In the genomic region with DNA sequence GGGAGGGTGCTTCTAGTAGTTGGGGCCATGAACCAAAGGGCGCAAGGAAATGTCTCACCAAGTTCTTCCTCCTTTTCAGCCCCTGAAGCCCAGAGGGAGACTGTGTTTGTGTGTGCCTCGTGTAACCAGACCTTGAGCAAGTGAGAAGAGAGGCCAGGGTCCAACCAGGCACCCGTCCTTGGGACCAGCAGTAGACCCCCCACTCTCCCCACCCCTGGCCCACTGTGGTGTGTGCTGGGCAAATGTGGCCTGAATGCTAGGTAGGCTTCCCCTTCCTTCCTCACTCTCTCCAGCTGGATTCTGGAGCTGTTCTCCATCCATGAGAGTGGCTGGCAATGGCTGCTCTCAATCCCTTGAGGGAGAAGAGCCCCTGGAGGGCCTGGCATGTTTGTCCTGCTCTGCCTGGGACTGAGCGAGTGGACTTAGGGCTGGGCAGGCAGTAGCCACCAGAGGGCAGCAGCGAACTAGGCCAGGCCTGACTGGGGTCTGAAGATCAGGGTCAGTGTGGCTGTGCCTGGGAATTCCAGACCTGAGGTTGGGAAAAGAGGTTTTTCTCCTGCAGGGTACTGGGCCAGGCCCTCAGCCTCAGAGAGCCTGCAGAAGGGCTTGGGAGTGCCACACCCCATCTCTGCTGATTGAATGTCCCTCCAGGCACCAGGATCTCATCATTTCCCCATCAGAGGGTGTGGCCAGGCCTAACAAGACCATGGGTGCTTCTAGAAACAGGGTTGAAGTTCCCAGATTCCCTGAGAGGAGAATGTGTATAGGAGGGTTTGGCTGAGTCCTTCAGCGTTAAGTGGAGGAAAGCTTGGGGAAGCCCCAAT, we compare ENCODE assay signal across 1 cellular context.
A peak's percentile ranks its signal among the peaks of the same experiment; 100 is the strongest.
TF ChIP-seq lines count a peak whose summit lies in the region.

No MANE protein-coding gene starts in this region.

TF ChIP-seq in HepG2, 621 proteins besides CTCF, POLR2A, EP300 and RAD21 (continued from another document and continues in another):
- TF ChIP-seq, protein P1, sequence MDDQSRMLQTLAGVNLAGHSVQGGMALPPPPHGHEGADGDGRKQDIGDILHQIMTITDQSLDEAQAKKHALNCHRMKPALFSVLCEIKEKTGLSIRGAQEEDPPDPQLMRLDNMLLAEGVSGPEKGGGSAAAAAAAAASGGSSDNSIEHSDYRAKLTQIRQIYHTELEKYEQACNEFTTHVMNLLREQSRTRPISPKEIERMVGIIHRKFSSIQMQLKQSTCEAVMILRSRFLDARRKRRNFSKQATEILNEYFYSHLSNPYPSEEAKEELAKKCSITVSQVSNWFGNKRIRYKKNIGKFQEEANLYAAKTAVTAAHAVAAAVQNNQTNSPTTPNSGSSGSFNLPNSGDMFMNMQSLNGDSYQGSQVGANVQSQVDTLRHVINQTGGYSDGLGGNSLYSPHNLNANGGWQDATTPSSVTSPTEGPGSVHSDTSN (CRISPR knock-in tag; IDR thresholded peaks at IDR 0.05; ENCODE audit: borderline replicate concordance), result no peak
- no peak for TF ChIP-seq ZNF317 (CRISPR knock-in tag; IDR thresholded peaks at IDR 0.05)
- no peak for TF ChIP-seq ZNF180 (CRISPR knock-in tag; IDR thresholded peaks at IDR 0.05; ENCODE audit: borderline replicate concordance, low read depth)
- TF ChIP-seq HNRNPUL1 (IDR thresholded peaks at IDR 0.05; ENCODE audit: low read depth, low read length), result no peak
- TF ChIP-seq ZNF234 (CRISPR knock-in tag; conservative IDR thresholded peaks at IDR 0.05), result no peak
- no peak for TF ChIP-seq SRSF4 (IDR thresholded peaks at IDR 0.05; ENCODE audit: low read depth, low read length, poor library complexity, severe bottlenecking)
- TF ChIP-seq ZSCAN31 (CRISPR knock-in tag; IDR thresholded peaks at IDR 0.05; ENCODE audit: low read depth), result no peak
- no peak for TF ChIP-seq FOXM1 (CRISPR knock-in tag; IDR thresholded peaks at IDR 0.05)
- no peak for TF ChIP-seq ZNF251 (CRISPR knock-in tag; IDR thresholded peaks at IDR 0.05)
- TF ChIP-seq, protein P2, sequence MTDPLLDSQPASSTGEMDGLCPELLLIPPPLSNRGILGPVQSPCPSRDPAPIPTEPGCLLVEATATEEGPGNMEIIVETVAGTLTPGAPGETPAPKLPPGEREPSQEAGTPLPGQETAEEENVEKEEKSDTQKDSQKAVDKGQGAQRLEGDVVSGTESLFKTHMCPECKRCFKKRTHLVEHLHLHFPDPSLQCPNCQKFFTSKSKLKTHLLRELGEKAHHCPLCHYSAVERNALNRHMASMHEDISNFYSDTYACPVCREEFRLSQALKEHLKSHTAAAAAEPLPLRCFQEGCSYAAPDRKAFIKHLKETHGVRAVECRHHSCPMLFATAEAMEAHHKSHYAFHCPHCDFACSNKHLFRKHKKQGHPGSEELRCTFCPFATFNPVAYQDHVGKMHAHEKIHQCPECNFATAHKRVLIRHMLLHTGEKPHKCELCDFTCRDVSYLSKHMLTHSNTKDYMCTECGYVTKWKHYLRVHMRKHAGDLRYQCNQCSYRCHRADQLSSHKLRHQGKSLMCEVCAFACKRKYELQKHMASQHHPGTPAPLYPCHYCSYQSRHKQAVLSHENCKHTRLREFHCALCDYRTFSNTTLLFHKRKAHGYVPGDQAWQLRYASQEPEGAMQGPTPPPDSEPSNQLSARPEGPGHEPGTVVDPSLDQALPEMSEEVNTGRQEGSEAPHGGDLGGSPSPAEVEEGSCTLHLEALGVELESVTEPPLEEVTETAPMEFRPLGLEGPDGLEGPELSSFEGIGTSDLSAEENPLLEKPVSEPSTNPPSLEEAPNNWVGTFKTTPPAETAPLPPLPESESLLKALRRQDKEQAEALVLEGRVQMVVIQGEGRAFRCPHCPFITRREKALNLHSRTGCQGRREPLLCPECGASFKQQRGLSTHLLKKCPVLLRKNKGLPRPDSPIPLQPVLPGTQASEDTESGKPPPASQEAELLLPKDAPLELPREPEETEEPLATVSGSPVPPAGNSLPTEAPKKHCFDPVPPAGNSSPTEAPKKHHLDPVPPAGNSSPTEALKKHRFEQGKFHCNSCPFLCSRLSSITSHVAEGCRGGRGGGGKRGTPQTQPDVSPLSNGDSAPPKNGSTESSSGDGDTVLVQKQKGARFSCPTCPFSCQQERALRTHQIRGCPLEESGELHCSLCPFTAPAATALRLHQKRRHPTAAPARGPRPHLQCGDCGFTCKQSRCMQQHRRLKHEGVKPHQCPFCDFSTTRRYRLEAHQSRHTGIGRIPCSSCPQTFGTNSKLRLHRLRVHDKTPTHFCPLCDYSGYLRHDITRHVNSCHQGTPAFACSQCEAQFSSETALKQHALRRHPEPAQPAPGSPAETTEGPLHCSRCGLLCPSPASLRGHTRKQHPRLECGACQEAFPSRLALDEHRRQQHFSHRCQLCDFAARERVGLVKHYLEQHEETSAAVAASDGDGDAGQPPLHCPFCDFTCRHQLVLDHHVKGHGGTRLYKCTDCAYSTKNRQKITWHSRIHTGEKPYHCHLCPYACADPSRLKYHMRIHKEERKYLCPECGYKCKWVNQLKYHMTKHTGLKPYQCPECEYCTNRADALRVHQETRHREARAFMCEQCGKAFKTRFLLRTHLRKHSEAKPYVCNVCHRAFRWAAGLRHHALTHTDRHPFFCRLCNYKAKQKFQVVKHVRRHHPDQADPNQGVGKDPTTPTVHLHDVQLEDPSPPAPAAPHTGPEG (CRISPR knock-in tag; IDR thresholded peaks at IDR 0.05), result no peak
- no peak for TF ChIP-seq ARNTL (CRISPR knock-in tag; IDR thresholded peaks at IDR 0.05)
- TF ChIP-seq ZNF850 (CRISPR knock-in tag; conservative IDR thresholded peaks at IDR 0.05), result no peak
- TF ChIP-seq, protein P3, sequence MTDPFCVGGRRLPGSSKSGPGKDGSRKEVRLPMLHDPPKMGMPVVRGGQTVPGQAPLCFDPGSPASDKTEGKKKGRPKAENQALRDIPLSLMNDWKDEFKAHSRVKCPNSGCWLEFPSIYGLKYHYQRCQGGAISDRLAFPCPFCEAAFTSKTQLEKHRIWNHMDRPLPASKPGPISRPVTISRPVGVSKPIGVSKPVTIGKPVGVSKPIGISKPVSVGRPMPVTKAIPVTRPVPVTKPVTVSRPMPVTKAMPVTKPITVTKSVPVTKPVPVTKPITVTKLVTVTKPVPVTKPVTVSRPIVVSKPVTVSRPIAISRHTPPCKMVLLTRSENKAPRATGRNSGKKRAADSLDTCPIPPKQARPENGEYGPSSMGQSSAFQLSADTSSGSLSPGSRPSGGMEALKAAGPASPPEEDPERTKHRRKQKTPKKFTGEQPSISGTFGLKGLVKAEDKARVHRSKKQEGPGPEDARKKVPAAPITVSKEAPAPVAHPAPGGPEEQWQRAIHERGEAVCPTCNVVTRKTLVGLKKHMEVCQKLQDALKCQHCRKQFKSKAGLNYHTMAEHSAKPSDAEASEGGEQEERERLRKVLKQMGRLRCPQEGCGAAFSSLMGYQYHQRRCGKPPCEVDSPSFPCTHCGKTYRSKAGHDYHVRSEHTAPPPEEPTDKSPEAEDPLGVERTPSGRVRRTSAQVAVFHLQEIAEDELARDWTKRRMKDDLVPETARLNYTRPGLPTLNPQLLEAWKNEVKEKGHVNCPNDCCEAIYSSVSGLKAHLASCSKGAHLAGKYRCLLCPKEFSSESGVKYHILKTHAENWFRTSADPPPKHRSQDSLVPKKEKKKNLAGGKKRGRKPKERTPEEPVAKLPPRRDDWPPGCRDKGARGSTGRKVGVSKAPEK (CRISPR knock-in tag; IDR thresholded peaks at IDR 0.05; ENCODE audit: borderline replicate concordance), result no peak
- no peak for TF ChIP-seq SRY (CRISPR knock-in tag; IDR thresholded peaks at IDR 0.05)
- TF ChIP-seq HMG20B (CRISPR knock-in tag; conservative IDR thresholded peaks at IDR 0.05), result no peak
- TF ChIP-seq, protein P4, sequence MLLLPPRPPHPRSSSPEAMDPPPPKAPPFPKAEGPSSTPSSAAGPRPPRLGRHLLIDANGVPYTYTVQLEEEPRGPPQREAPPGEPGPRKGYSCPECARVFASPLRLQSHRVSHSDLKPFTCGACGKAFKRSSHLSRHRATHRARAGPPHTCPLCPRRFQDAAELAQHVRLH (CRISPR knock-in tag; IDR thresholded peaks at IDR 0.05; ENCODE audit: borderline replicate concordance, low read depth), result peak; percentile 52; the same call in 1 of the 2 replicates
- no peak for TF ChIP-seq ZFP1 (CRISPR knock-in tag; IDR thresholded peaks at IDR 0.05)
- no peak for TF ChIP-seq ZNF619 (CRISPR knock-in tag; IDR thresholded peaks at IDR 0.05)
- TF ChIP-seq FOXO1 (CRISPR knock-in tag; IDR thresholded peaks at IDR 0.05), result no peak
- peak; percentile 65; the same call in 1 of the 2 replicates for TF ChIP-seq ZNF782 (CRISPR knock-in tag; IDR thresholded peaks at IDR 0.05; ENCODE audit: borderline replicate concordance)
- TF ChIP-seq, protein P5, sequence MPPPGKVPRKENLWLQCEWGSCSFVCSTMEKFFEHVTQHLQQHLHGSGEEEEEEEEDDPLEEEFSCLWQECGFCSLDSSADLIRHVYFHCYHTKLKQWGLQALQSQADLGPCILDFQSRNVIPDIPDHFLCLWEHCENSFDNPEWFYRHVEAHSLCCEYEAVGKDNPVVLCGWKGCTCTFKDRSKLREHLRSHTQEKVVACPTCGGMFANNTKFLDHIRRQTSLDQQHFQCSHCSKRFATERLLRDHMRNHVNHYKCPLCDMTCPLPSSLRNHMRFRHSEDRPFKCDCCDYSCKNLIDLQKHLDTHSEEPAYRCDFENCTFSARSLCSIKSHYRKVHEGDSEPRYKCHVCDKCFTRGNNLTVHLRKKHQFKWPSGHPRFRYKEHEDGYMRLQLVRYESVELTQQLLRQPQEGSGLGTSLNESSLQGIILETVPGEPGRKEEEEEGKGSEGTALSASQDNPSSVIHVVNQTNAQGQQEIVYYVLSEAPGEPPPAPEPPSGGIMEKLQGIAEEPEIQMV (CRISPR knock-in tag; IDR thresholded peaks at IDR 0.05; ENCODE audit: low read depth), result peak; percentile 50; the same call in 1 of the 2 replicates
- peak; percentile 82; the same call in 1 of the 2 replicates for TF ChIP-seq ZNF614 (CRISPR knock-in tag; IDR thresholded peaks at IDR 0.05; ENCODE audit: borderline replicate concordance)
- no peak for TF ChIP-seq MAZ (IDR thresholded peaks at IDR 0.05; ENCODE audit: borderline replicate concordance, low read depth, low read length)
- TF ChIP-seq MAZ (CRISPR knock-in tag; IDR thresholded peaks at IDR 0.05; ENCODE audit: low read depth), result no peak
- TF ChIP-seq HNF4A (CRISPR knock-in tag; IDR thresholded peaks at IDR 0.05), result peak; percentile 87
- TF ChIP-seq SMARCE1 (IDR thresholded peaks at IDR 0.05; ENCODE audit: borderline replicate concordance), result no peak
- TF ChIP-seq, protein P6, sequence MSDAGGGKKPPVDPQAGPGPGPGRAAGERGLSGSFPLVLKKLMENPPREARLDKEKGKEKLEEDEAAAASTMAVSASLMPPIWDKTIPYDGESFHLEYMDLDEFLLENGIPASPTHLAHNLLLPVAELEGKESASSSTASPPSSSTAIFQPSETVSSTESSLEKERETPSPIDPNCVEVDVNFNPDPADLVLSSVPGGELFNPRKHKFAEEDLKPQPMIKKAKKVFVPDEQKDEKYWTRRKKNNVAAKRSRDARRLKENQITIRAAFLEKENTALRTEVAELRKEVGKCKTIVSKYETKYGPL (CRISPR knock-in tag; IDR thresholded peaks at IDR 0.05), result no peak
- no peak for TF ChIP-seq MED8 (CRISPR knock-in tag; IDR thresholded peaks at IDR 0.05; ENCODE audit: insufficient replicate concordance)
- TF ChIP-seq, protein P7, sequence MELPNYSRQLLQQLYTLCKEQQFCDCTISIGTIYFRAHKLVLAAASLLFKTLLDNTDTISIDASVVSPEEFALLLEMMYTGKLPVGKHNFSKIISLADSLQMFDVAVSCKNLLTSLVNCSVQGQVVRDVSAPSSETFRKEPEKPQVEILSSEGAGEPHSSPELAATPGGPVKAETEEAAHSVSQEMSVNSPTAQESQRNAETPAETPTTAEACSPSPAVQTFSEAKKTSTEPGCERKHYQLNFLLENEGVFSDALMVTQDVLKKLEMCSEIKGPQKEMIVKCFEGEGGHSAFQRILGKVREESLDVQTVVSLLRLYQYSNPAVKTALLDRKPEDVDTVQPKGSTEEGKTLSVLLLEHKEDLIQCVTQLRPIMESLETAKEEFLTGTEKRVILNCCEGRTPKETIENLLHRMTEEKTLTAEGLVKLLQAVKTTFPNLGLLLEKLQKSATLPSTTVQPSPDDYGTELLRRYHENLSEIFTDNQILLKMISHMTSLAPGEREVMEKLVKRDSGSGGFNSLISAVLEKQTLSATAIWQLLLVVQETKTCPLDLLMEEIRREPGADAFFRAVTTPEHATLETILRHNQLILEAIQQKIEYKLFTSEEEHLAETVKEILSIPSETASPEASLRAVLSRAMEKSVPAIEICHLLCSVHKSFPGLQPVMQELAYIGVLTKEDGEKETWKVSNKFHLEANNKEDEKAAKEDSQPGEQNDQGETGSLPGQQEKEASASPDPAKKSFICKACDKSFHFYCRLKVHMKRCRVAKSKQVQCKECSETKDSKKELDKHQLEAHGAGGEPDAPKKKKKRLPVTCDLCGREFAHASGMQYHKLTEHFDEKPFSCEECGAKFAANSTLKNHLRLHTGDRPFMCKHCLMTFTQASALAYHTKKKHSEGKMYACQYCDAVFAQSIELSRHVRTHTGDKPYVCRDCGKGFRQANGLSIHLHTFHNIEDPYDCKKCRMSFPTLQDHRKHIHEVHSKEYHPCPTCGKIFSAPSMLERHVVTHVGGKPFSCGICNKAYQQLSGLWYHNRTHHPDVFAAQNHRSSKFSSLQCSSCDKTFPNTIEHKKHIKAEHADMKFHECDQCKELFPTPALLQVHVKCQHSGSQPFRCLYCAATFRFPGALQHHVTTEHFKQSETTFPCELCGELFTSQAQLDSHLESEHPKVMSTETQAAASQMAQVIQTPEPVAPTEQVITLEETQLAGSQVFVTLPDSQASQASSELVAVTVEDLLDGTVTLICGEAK (IDR thresholded peaks at IDR 0.05), result no peak
- TF ChIP-seq, protein P7 (CRISPR knock-in tag; IDR thresholded peaks at IDR 0.05), result no peak
- peak; percentile 15; the same call in 1 of the 2 replicates for TF ChIP-seq ETV5 (CRISPR knock-in tag; IDR thresholded peaks at IDR 0.05; ENCODE audit: borderline replicate concordance)
